In genomic region chr11:15622231-15622890, GRCh38 we compare ENCODE assay signal across 24 cellular contexts.
DNase-seq lines count a peak whose midpoint lies in the region; ATAC-seq and TF ChIP-seq lines count a peak whose summit lies in the region.
"Had no signal": no experiment of that assay in that cellular context is flagged by ENCODE, and none has a peak within 500 bp of the region (broad histone marks: within the 10 kb centered on the region; RNA-seq: fewer than 3 reads in every experiment).

No MANE protein-coding gene starts in this region.

- H3K27ac Mint-ChIP-seq in endodermal cell (peak overlapping the region; percentile 88), progenitor cell of endocrine pancreas (peak overlapping the region; percentile 29), natural killer cell (no peak overlapping the region), mesothelial cell of epicardium (no peak overlapping the region)
- H3K27ac Mint-ChIP-seq: CD4-positive, alpha-beta memory T cell; T-cell had no signal

- no peaks in the 10 kb centered on the region for H3K27me3 ChIP-seq in endodermal cell (ENCODE audit: control insufficient read depth, insufficient read depth, low read length, poor library complexity, severe bottlenecking)
- H3K27me3 ChIP-seq: BE2C, Peyer's patch had no signal

- H3K4me1 ChIP-seq in endodermal cell (ENCODE audit: control insufficient read depth, insufficient read depth, low read length), result peaks cover 26% of the 10 kb centered on the region
- H3K4me1 ChIP-seq: Peyer's patch had no signal

- peak overlapping the region; percentile 3 for H3K9ac ChIP-seq in endodermal cell (ENCODE audit: extremely low read depth, low read length, poor library complexity, severe bottlenecking)

- WGBS in endodermal cell (ENCODE audit: insufficient coverage in 1 of 2, insufficient read length in 1 of 2), 2 experiments, result 12 to 35% methylated on average over 2 to 8 of the region's 8 CpGs

- peak overlapping the region; percentile 29 for H3K4me3 Mint-ChIP-seq in endodermal cell
- H3K4me3 Mint-ChIP-seq in progenitor cell of endocrine pancreas (ENCODE audit: low read depth), result no peak overlapping the region
- no peak overlapping the region for H3K4me3 Mint-ChIP-seq in natural killer cell
- no peak overlapping the region for H3K4me3 Mint-ChIP-seq in mesothelial cell of epicardium
- H3K4me3 Mint-ChIP-seq: CD4-positive, alpha-beta memory T cell; T-cell had no signal

- peak; percentile 33 for DNase-seq in NCI-H1105 treated with DMSO at 0.1 percent for 48 hours (lab: John Stamatoyannopoulos, UW)
- no peak for DNase-seq in NCI-H1105 (lab: John Stamatoyannopoulos, UW)
- peak; percentile 71 for DNase-seq in NCI-H524 treated with DMSO at 0.1 percent for 48 hours (lab: John Stamatoyannopoulos, UW)
- peak; percentile 93 for DNase-seq in endodermal cell
- DNase-seq in progenitor cell of endocrine pancreas (ENCODE audit: low spot score, unreplicated experiment), result no peak
- no peak for DNase-seq in natural killer cell
- DNase-seq in mesothelial cell of epicardium (ENCODE audit: low spot score in 2 of 2, unreplicated experiment in 2 of 2), result no peak
- DNase-seq: 8988T; CD4-positive, alpha-beta memory T cell; DND-41; GDM1; KBM-7; NCI-H1694; NCI-H2107; NCI-H345; NCI-H748 treated with DMSO at 0.1 percent for 48 hours; Peyer's patch; T-cell had no signal

- H3K27me3 Mint-ChIP-seq in endodermal cell (ENCODE audit: insufficient read depth) (peaks cover 39% of the 10 kb centered on the region), progenitor cell of endocrine pancreas (peaks cover 60% of the 10 kb centered on the region), natural killer cell (ENCODE audit: low read depth in 2 of 2) (peaks cover 0 to 10% of the 10 kb centered on the region in 2 donors), mesothelial cell of epicardium (ENCODE audit: low read depth) (peaks cover 26% of the 10 kb centered on the region)

- H3K27ac ChIP-seq in endodermal cell (ENCODE audit: low read depth, low read length), result no peak overlapping the region
- H3K27ac ChIP-seq: Peyer's patch, SK-N-MC had no signal

- no peak for TF ChIP-seq CTCF in endodermal cell (conservative IDR thresholded peaks at IDR 0.05)
- no peak for TF ChIP-seq CTCF in progenitor cell of endocrine pancreas (IDR thresholded peaks at IDR 0.05; ENCODE audit: unreplicated experiment)
- TF ChIP-seq CTCF in natural killer cell (IDR thresholded peaks at IDR 0.05), result no peak
- no peak for TF ChIP-seq CTCF in mesothelial cell of epicardium (IDR thresholded peaks at IDR 0.05; ENCODE audit: unreplicated experiment)

- ATAC-seq in natural killer cell (no peak), GM19023 (IDR thresholded peaks at IDR 0.05; ENCODE audit: unreplicated experiment) (no peak)
- ATAC-seq: GM12878, HCT116, Right ventricle myocardium inferior, T-cell had no signal

- H3K4me1 Mint-ChIP-seq in endodermal cell, result peaks cover 54% of the 10 kb centered on the region
- peaks cover 19% of the 10 kb centered on the region for H3K4me1 Mint-ChIP-seq in progenitor cell of endocrine pancreas (ENCODE audit: low read depth)
- H3K4me1 Mint-ChIP-seq in natural killer cell, result no peaks in the 10 kb centered on the region
- H3K4me1 Mint-ChIP-seq in mesothelial cell of epicardium, result no peaks in the 10 kb centered on the region
- H3K4me1 Mint-ChIP-seq: CD4-positive, alpha-beta memory T cell; T-cell had no signal

- no peaks in the 10 kb centered on the region for H3K36me3 Mint-ChIP-seq in endodermal cell (ENCODE audit: low read depth)
- H3K36me3 Mint-ChIP-seq in progenitor cell of endocrine pancreas (ENCODE audit: insufficient read depth), result no peaks in the 10 kb centered on the region
- no peaks in the 10 kb centered on the region for H3K36me3 Mint-ChIP-seq in natural killer cell
- H3K36me3 Mint-ChIP-seq in mesothelial cell of epicardium, result no peaks in the 10 kb centered on the region
- H3K36me3 Mint-ChIP-seq: CD4-positive, alpha-beta memory T cell; T-cell had no signal

- no peaks in the 10 kb centered on the region for H3K36me3 ChIP-seq in endodermal cell (ENCODE audit: control insufficient read depth, insufficient read depth, low read length)
- H3K36me3 ChIP-seq: BE2C, Peyer's patch had no signal

- peak overlapping the region; percentile 69 for H3K4me3 ChIP-seq in endodermal cell (ENCODE audit: low read length)
- H3K4me3 ChIP-seq: GM12878, Peyer's patch, SK-N-MC had no signal

- peaks cover 5% of the 10 kb centered on the region for H3K9me3 ChIP-seq in endodermal cell (ENCODE audit: control insufficient read depth, low read length)
- H3K9me3 ChIP-seq: BE2C, Peyer's patch had no signal

- intact Hi-C loops in natural killer cell (cut with micrococcal nuclease), result no loop called here

- no peaks in the 10 kb centered on the region for H3K9me3 Mint-ChIP-seq in endodermal cell
- no peaks in the 10 kb centered on the region for H3K9me3 Mint-ChIP-seq in progenitor cell of endocrine pancreas (ENCODE audit: low read depth)
- peaks cover 0 to 2% of the 10 kb centered on the region in 2 donors for H3K9me3 Mint-ChIP-seq in natural killer cell
- no peaks in the 10 kb centered on the region for H3K9me3 Mint-ChIP-seq in mesothelial cell of epicardium
- H3K9me3 Mint-ChIP-seq: CD4-positive, alpha-beta memory T cell had no signal

Comparison
In these comparisons a context has a peak if more than half of its experiments do, and no peak if none do; other contexts are left out.
1. DNase-seq: peak in NCI-H1105 treated with DMSO at 0.1 percent for 48 hours (single experiment), NCI-H524 treated with DMSO at 0.1 percent for 48 hours (single experiment) and endodermal cell (single experiment); none in NCI-H1105 (single experiment), progenitor cell of endocrine pancreas (single experiment), natural killer cell (single experiment) and mesothelial cell of epicardium (0 of 2).
2. H3K27ac Mint-ChIP-seq: peak in endodermal cell (single experiment) and progenitor cell of endocrine pancreas (single experiment); none in natural killer cell (0 of 2) and mesothelial cell of epicardium (single experiment).